8 cellular contexts compared by ENCODE assay signal in genomic region chr11:95835768-95836488, GRCh38. TPM values are rescaled to one million over a fixed set of nuclear protein-coding genes. Genes with fewer than 3 reads are reported as not detected.
DNase-seq lines count a peak whose midpoint lies in the region; ATAC-seq lines count a peak whose summit lies in the region.

No MANE protein-coding gene starts in this region.

- ATAC-seq in GM18873 (IDR thresholded peaks at IDR 0.05; ENCODE audit: low FRiP score, unreplicated experiment) (peak; percentile 77), HG03159 (IDR thresholded peaks at IDR 0.05; ENCODE audit: unreplicated experiment) (peak; percentile 90), left lobe of liver (peak; percentile 98)
- peak; percentile 66 to 67 for ATAC-seq in activated CD4-positive, CD25-positive, alpha-beta regulatory T cell treated with anti-CD3 and anti-CD28 coated beads, Interleukin-2, amount 50 U/mL, for 24 hours

- DNase-seq in Ammon's horn (ENCODE audit: low spot score): peak; percentile 76
- peak; percentile 74 for DNase-seq in NCI-H2227 (lab: John Stamatoyannopoulos, UW; ENCODE audit: unreplicated experiment)
- DNase-seq in cerebellar nuclear complex (lab: John Stamatoyannopoulos, UW): peak; percentile 58 to 94
- DNase-seq in left lobe of liver (ENCODE audit: low spot score): peak; percentile 51
- DNase-seq in stimulated activated CD4-positive, alpha-beta T cell treated with anti-CD3 and anti-CD28 coated beads, Interleukin-4, amount 100 ng/mL, for 4 hours: peak; percentile 35 to 50

RNA-seq across cellular contexts. Expression of gene CEP57, which starts 45.6 kb away (rescaled TPM):
- 32.6 TPM for total RNA-seq in left lobe of liver

RNA-seq across cellular contexts. Expression of gene FAM76B, which starts 46.3 kb away (rescaled TPM):
- total RNA-seq in left lobe of liver: 20.8 TPM

Comparison
In these comparisons a context has a peak if more than half of its experiments do, and no peak if none do; other contexts are left out.
1. Peak in every context shown above with its lines: DNase-seq and ATAC-seq.